Comparison of ENCODE assay signal across 7 cellular contexts in genomic region chrX:11759461-11760311, GRCh38. TPM values are rescaled to one million over a fixed set of nuclear protein-coding genes. Genes with fewer than 3 reads are reported as not detected.
DNase-seq lines count a peak whose midpoint lies in the region; ATAC-seq and TF ChIP-seq lines count a peak whose summit lies in the region.

No MANE protein-coding gene starts in this region.

- WGBS in right cardiac atrium: 4% methylated on average over 13 of the region's 13 CpGs
- 4% methylated on average over 13 of the region's 13 CpGs for WGBS in prostate gland

- peak overlapping the region; percentile 99 for H3K4me3 Mint-ChIP-seq in T-helper 17 cell

- no peaks in the 10 kb centered on the region for H3K36me3 ChIP-seq in prostate gland

- H3K27ac Mint-ChIP-seq in T-helper 17 cell: peak overlapping the region; percentile 97

- peak overlapping the region; percentile 85 for H3K4me3 ChIP-seq in right cardiac atrium (ENCODE audit: low read length)
- H3K4me3 ChIP-seq in prostate gland: peak overlapping the region; percentile 46 to 51

- H3K9me3 ChIP-seq in T-helper 17 cell (ENCODE audit: control insufficient read depth, low read length, poor library complexity, severe bottlenecking): no peaks in the 10 kb centered on the region
- no peaks in the 10 kb centered on the region for H3K9me3 ChIP-seq in right cardiac atrium (ENCODE audit: control insufficient read depth, low read length)
- no peaks in the 10 kb centered on the region for H3K9me3 ChIP-seq in prostate gland

- H3K36me3 Mint-ChIP-seq in T-helper 17 cell (ENCODE audit: low read depth): peaks cover 6% of the 10 kb centered on the region

- DNase-seq in NCI-H187 (lab: John Stamatoyannopoulos, UW) (peak; percentile 31 to 64), T-helper 17 cell (peak; percentile 46 to 64 (median 46)), astrocyte of the hippocampus (ENCODE audit: low read depth, low spot score) (peak; percentile 92), right cardiac atrium (peak; percentile 83 to 90 (median 84)), prostate gland (ENCODE audit: low spot score) (peak; percentile 86)

- H3K27me3 Mint-ChIP-seq in T-helper 17 cell: no peaks in the 10 kb centered on the region

- peak in 1 of 4 experiments; percentile 27 for TF ChIP-seq CTCF in prostate gland (IDR thresholded peaks at IDR 0.05)

- ATAC-seq in GM18508 (IDR thresholded peaks at IDR 0.05; ENCODE audit: insufficient read depth, unreplicated experiment) (peak; percentile 63), HG02973 (IDR thresholded peaks at IDR 0.05; ENCODE audit: unreplicated experiment) (peak; percentile 67), T-helper 17 cell (peak; percentile 78), right cardiac atrium (peak; percentile 96)

- intact Hi-C loops in right cardiac atrium (cut with DNase I) (loop anchor here in 1 of 4 donors (10.0 kb wide), 1 partner anchor 225 kb away; no protein-coding TSS in a partner anchor), prostate gland (cut with DNase I) (loop anchor here (5.0 to 10.0 kb wide), 2 partner anchors 617 to 1575 kb away; no protein-coding TSS in a partner anchor)

- H3K27ac ChIP-seq in right cardiac atrium (ENCODE audit: low read length) (no peak overlapping the region), prostate gland (peak overlapping the region; percentile 57 to 80)

- peaks cover 26% of the 10 kb centered on the region for H3K4me1 Mint-ChIP-seq in T-helper 17 cell

- no peaks in the 10 kb centered on the region for H3K4me1 ChIP-seq in right cardiac atrium (ENCODE audit: control insufficient read depth, insufficient read depth, low read length)
- H3K4me1 ChIP-seq in prostate gland (replicated peaks): no peaks in the 10 kb centered on the region

- TF ChIP-seq POLR2A in prostate gland (IDR thresholded peaks at IDR 0.05): no peak

- H3K27me3 ChIP-seq in right cardiac atrium (ENCODE audit: control insufficient read depth, insufficient read depth) (no peaks in the 10 kb centered on the region), prostate gland (replicated peaks; ENCODE audit: insufficient read depth) (no peaks in the 10 kb centered on the region)

RNA-seq across cellular contexts. Expression of gene MSL3, which starts 1.6 kb away (rescaled TPM):
- 10 to 100 TPM; 86.2 to 86.3 TPM for total RNA-seq in T-helper 17 cell
- 10 to 100 TPM; 10.1 to 14.9 (median 13.5) TPM for total RNA-seq in right cardiac atrium
- polyA plus RNA-seq in right cardiac atrium: 11.4 TPM
- 10 to 100 TPM; 13.4 to 34.8 TPM for total RNA-seq in prostate gland
